Comparison of ENCODE assay signal across 8 cellular contexts in genomic region chr2:134119672-134120159, GRCh38.
A peak's percentile ranks its signal among the peaks of the same experiment; 100 is the strongest.
DNase-seq lines count a peak whose midpoint lies in the region; ATAC-seq and TF ChIP-seq lines count a peak whose summit lies in the region.

No MANE protein-coding gene starts in this region.

- H3K4me1 ChIP-seq in PC-9 (replicated peaks; ENCODE audit: insufficient read depth) (peaks cover 12% of the 10 kb centered on the region), muscle layer of duodenum (ENCODE audit: control insufficient read depth in 1 of 2, insufficient read depth in 2 of 2, low read length in 2 of 2) (peaks cover 15 to 35% of the 10 kb centered on the region in 2 donors)

- CTCF ChIA-PET in PC-9 (lab: Charles Lee), result interaction anchor here (0.7 to 1.5 kb wide), 6 partner anchors 70 to 331 kb away, joined by 3 to 6 read pairs (median 4); no protein-coding TSS in a partner anchor

- no peak for TF ChIP-seq CTCF in PC-9 (conservative IDR thresholded peaks at IDR 0.05)

- H3K36me3 Mint-ChIP-seq in activated T-cell treated with anti-CD3 and anti-CD28 coated beads, Interleukin-2, amount 50 U/mL, for 4 hours (ENCODE audit: insufficient read depth), result no peaks in the 10 kb centered on the region

- H3K4me1 Mint-ChIP-seq in activated T-cell treated with anti-CD3 and anti-CD28 coated beads, Interleukin-2, amount 50 U/mL, for 4 hours (ENCODE audit: low read depth), result peaks cover 46% of the 10 kb centered on the region

- BruUV-seq in PC-9 (replicated peaks; lab: Mats Ljungman, UMichigan), result no TSS peak

- peaks cover 11% of the 10 kb centered on the region for H3K79me2 ChIP-seq in PC-9 (ENCODE audit: low read depth)

- DNase-seq in DMS153 treated with DMSO at 0.1 percent for 48 hours (lab: John Stamatoyannopoulos, UW; ENCODE audit: unreplicated experiment), result peak; percentile 89
- DNase-seq in HuH-7.5 (ENCODE audit: low spot score), result peak; percentile 95
- DNase-seq in PC-9, result peak; percentile 75 to 86
- DNase-seq in activated T-cell treated with anti-CD3 and anti-CD28 coated beads, Interleukin-2, amount 50 U/mL, for 4 hours, result peak; percentile 74
- DNase-seq in stimulated activated CD8-positive, alpha-beta memory T cell treated with anti-CD3 and anti-CD28 coated beads, Interleukin-7, amount 100 ng/mL, for 4 hours (ENCODE audit: low read depth in 2 of 2), result peak; percentile 64 to 77

- no peaks in the 10 kb centered on the region for H3K27me3 ChIP-seq in PC-9 (ENCODE audit: insufficient read depth, low read depth)
- no peaks in the 10 kb centered on the region for H3K27me3 ChIP-seq in muscle layer of duodenum (ENCODE audit: low read depth, low read length)

- H3F3A ChIP-seq in PC-9 (ENCODE audit: insufficient read depth, low read depth), result no peaks in the 10 kb centered on the region

- peak overlapping the region; percentile 84 for H3K4me2 ChIP-seq in PC-9

- no peaks in the 10 kb centered on the region for H3K9me3 Mint-ChIP-seq in activated T-cell treated with anti-CD3 and anti-CD28 coated beads, Interleukin-2, amount 50 U/mL, for 4 hours

- POLR2A ChIA-PET in PC-9 (lab: Charles Lee; ENCODE audit: unreplicated experiment), result interaction anchor here (0.5 to 1.1 kb wide), 5 partner anchors 18 to 298 kb away, joined by 3 to 8 read pairs (median 4); no protein-coding TSS in a partner anchor

- H3K4me3 ChIP-seq in PC-9 (peak overlapping the region; percentile 97), muscle layer of duodenum (ENCODE audit: low read depth in 1 of 2, low read length in 2 of 2) (peak overlapping the region; percentile 73 to 94)

- H3K9me3 ChIP-seq in PC-9 (ENCODE audit: insufficient read depth, low read depth), result no peaks in the 10 kb centered on the region
- H3K9me3 ChIP-seq in muscle layer of duodenum (ENCODE audit: control insufficient read depth in 1 of 2, low read length in 2 of 2), result no peaks in the 10 kb centered on the region

- ATAC-seq in GM21528 (IDR thresholded peaks at IDR 0.05; ENCODE audit: low FRiP score, unreplicated experiment) (peak; percentile 75), esophagus mucosa (peak; percentile 82)
- ATAC-seq in activated T-cell treated with anti-CD3 and anti-CD28 coated beads, Interleukin-2, amount 50 U/mL, for 4 hours, result peak; percentile 58 to 59

- H3K36me3 ChIP-seq in PC-9 (ENCODE audit: low read depth), result no peaks in the 10 kb centered on the region
- H3K36me3 ChIP-seq in muscle layer of duodenum (ENCODE audit: control insufficient read depth in 1 of 2, insufficient read depth in 2 of 2, low read length in 2 of 2), result no peaks in the 10 kb centered on the region

- no peaks in the 10 kb centered on the region for H3K27me3 Mint-ChIP-seq in activated T-cell treated with anti-CD3 and anti-CD28 coated beads, Interleukin-2, amount 50 U/mL, for 4 hours (ENCODE audit: low read depth)

- H3K27ac ChIP-seq in PC-9, result peak overlapping the region; percentile 41
- no peak overlapping the region for H3K27ac ChIP-seq in muscle layer of duodenum (ENCODE audit: low read length)

- 0 out of 2 replicates have a peak, but pooled peaks cover 3% of the 10 kb centered on the region for H4K20me1 ChIP-seq in PC-9 (ENCODE audit: insufficient read depth)

- intact Hi-C loops in PC-9 (cut with micrococcal nuclease; ENCODE audit: unreplicated experiment), result loop anchor here (5.0 to 10.0 kb wide), 4 partner anchors 68 to 795 kb away; partner anchors contain the start of gene CCNT2

- H2AFZ ChIP-seq in PC-9, result peak overlapping the region; percentile 98

- H3K4me3 Mint-ChIP-seq in activated T-cell treated with anti-CD3 and anti-CD28 coated beads, Interleukin-2, amount 50 U/mL, for 4 hours, result peak overlapping the region; percentile 93

- H3K9me2 ChIP-seq in PC-9 (ENCODE audit: insufficient read depth), result no peaks in the 10 kb centered on the region
